In the genomic region with DNA sequence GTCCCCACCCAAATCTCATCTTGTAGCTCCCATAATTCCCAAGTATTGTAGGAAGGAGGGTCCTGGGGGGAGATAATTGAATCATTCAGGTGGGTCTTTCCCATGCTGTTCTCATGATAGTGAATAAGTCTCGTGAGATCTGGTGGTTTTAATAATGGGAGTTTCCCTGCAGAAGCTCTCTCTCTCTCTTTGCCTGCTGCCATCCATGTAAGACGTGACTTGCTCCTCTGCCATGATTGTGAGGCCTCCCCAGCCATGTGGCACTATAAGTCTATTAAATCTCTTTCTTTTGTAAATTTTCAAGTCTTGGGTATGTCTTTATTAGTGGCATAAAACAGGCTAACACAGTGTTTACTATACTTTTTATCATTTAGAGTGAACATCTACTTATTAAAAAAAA, we compare ENCODE assay signal across 7 cellular contexts.
"Had no signal": no experiment of that assay in that cellular context is flagged by ENCODE, and none has a peak within 500 bp of the region (broad histone marks: within the 10 kb centered on the region; RNA-seq: fewer than 3 reads in every experiment).

No MANE protein-coding gene starts in this region.

- H3K9ac ChIP-seq: KMS-11 had no signal

- H3K4me2 ChIP-seq: KMS-11 had no signal

- H3K27ac ChIP-seq: HL-60, KMS-11 had no signal

- FAIRE-seq: HepG2, HTR-8/SVneo had no signal

- ATAC-seq: HepG2 had no signal

- DNase-seq: IMR-90, KBM-7, KG1 had no signal
